In genomic region chr5:177369913-177370487, GRCh38 we compare ENCODE assay signal across 13 cellular contexts. TPM values are rescaled to one million over a fixed set of nuclear protein-coding genes. Genes with fewer than 3 reads are reported as not detected.
DNase-seq lines count a peak whose midpoint lies in the region; ATAC-seq and TF ChIP-seq lines count a peak whose summit lies in the region.
"Had no signal": no experiment of that assay in that cellular context is flagged by ENCODE, and none has a peak within 500 bp of the region (broad histone marks: within the 10 kb centered on the region; RNA-seq: fewer than 3 reads in every experiment).

No MANE protein-coding gene starts in this region.

- peaks cover 63% of the 10 kb centered on the region for H3K4me1 ChIP-seq in CD4-positive, CD25-positive, alpha-beta regulatory T cell (ENCODE audit: control insufficient read depth, insufficient read depth, low read length, poor library complexity, severe bottlenecking)
- H3K4me1 ChIP-seq in MM.1S (ENCODE audit: low read length) = peaks cover 35% of the 10 kb centered on the region
- H3K4me1 ChIP-seq in neural progenitor cell = peaks cover 19% of the 10 kb centered on the region
- H3K4me1 ChIP-seq in BE2C = peaks cover 7% of the 10 kb centered on the region

- H3K79me2 ChIP-seq in MM.1S (ENCODE audit: low read length) (no peaks in the 10 kb centered on the region), neural progenitor cell (ENCODE audit: low read depth) (no peaks in the 10 kb centered on the region)

- no peak for ATAC-seq in CD4-positive, CD25-positive, alpha-beta regulatory T cell (ENCODE audit: low read depth in 2 of 2)
- ATAC-seq in HG03354 (IDR thresholded peaks at IDR 0.05; ENCODE audit: poor library complexity, severe bottlenecking, unreplicated experiment) = no peak

- peak overlapping the region in 2 of 4 donors; percentile 50 to 78 for H3K4me3 Mint-ChIP-seq in CD4-positive, CD25-positive, alpha-beta regulatory T cell
- no peak overlapping the region for H3K4me3 Mint-ChIP-seq in dendritic cell treated with granulocyte-macrophage colony-stimulating factor and Interleukin-4, amounts not matched to agents 40 ng/mL and 50 ng/mL, for 4 days
- peak overlapping the region; percentile 72 for H3K4me3 Mint-ChIP-seq in neural progenitor cell

- peaks cover 14% of the 10 kb centered on the region for H3K36me3 Mint-ChIP-seq in CD4-positive, CD25-positive, alpha-beta regulatory T cell
- H3K36me3 Mint-ChIP-seq in dendritic cell treated with granulocyte-macrophage colony-stimulating factor and Interleukin-4, amounts not matched to agents 40 ng/mL and 50 ng/mL, for 4 days (ENCODE audit: low read depth) = peaks cover 100% of the 10 kb centered on the region
- H3K36me3 Mint-ChIP-seq in neural progenitor cell = peaks cover 2% of the 10 kb centered on the region

- no peaks in the 10 kb centered on the region for H3K27me3 Mint-ChIP-seq in CD4-positive, CD25-positive, alpha-beta regulatory T cell
- H3K27me3 Mint-ChIP-seq in dendritic cell treated with granulocyte-macrophage colony-stimulating factor and Interleukin-4, amounts not matched to agents 40 ng/mL and 50 ng/mL, for 4 days = no peaks in the 10 kb centered on the region
- H3K27me3 Mint-ChIP-seq in neural progenitor cell (ENCODE audit: insufficient read depth, low read depth) = peaks cover 13% of the 10 kb centered on the region
- H3K27me3 Mint-ChIP-seq: activated naive CD8-positive, alpha-beta T cell had no signal

- H3K4me3 ChIP-seq in CD4-positive, CD25-positive, alpha-beta regulatory T cell (ENCODE audit: low read depth, low read length) = no peak overlapping the region
- H3K4me3 ChIP-seq in MM.1S (ENCODE audit: low read length) (0 out of 2 replicates have a peak overlapping the region, but pooled peaks have one; percentile 54), neural progenitor cell (no peak overlapping the region), BE2C (ENCODE audit: low read depth, low read length) (no peak overlapping the region), lower leg skin (ENCODE audit: low read depth, poor library complexity, severe bottlenecking) (no peak overlapping the region)

- H2AFZ ChIP-seq in MM.1S (ENCODE audit: low read length) (no peak overlapping the region), neural progenitor cell (replicated peaks) (no peak overlapping the region)

- H3K4me1 Mint-ChIP-seq in CD4-positive, CD25-positive, alpha-beta regulatory T cell = peaks cover 10 to 76% (median 31%) of the 10 kb centered on the region in 4 donors
- peaks cover 59% of the 10 kb centered on the region for H3K4me1 Mint-ChIP-seq in dendritic cell treated with granulocyte-macrophage colony-stimulating factor and Interleukin-4, amounts not matched to agents 40 ng/mL and 50 ng/mL, for 4 days (ENCODE audit: low read depth)
- H3K4me1 Mint-ChIP-seq in neural progenitor cell = peaks cover 34% of the 10 kb centered on the region

- H3F3A ChIP-seq in MM.1S (ENCODE audit: insufficient read depth, low read length) (peaks cover 18% of the 10 kb centered on the region), neural progenitor cell (ENCODE audit: low read depth) (peaks cover 58% of the 10 kb centered on the region)

- H3K27me3 ChIP-seq in CD4-positive, CD25-positive, alpha-beta regulatory T cell (ENCODE audit: control insufficient read depth, insufficient read depth, low read length) = no peaks in the 10 kb centered on the region
- no peaks in the 10 kb centered on the region for H3K27me3 ChIP-seq in MM.1S (replicated peaks; ENCODE audit: insufficient read depth, low read length)
- H3K27me3 ChIP-seq in neural progenitor cell = peaks cover 18% of the 10 kb centered on the region
- no peaks in the 10 kb centered on the region for H3K27me3 ChIP-seq in BE2C
- H3K27me3 ChIP-seq: heart left ventricle had no signal

- no peak for DNase-seq in CD4-positive, CD25-positive, alpha-beta regulatory T cell
- DNase-seq in MM.1S (no peak), neural progenitor cell (ENCODE audit: low spot score) (no peak), BE2C (no peak), NCI-H226 (no peak), lower leg skin (ENCODE audit: low spot score in 2 of 2) (no peak)
- DNase-seq: GOT3 had no signal

- peak overlapping the region; percentile 20 to 51 (median 43) for H3K27ac Mint-ChIP-seq in CD4-positive, CD25-positive, alpha-beta regulatory T cell
- peak overlapping the region; percentile 16 for H3K27ac Mint-ChIP-seq in dendritic cell treated with granulocyte-macrophage colony-stimulating factor and Interleukin-4, amounts not matched to agents 40 ng/mL and 50 ng/mL, for 4 days
- H3K27ac Mint-ChIP-seq in neural progenitor cell = no peak overlapping the region

- no peak for TF ChIP-seq POLR2A in lower leg skin (IDR thresholded peaks at IDR 0.05)

- H3K9me2 ChIP-seq in MM.1S (replicated peaks; ENCODE audit: insufficient read depth, low read length) = no peaks in the 10 kb centered on the region

- 65% methylated on average over 7 of the region's 7 CpGs for WGBS in lower leg skin, 2 donors

- H3K9me3 Mint-ChIP-seq in CD4-positive, CD25-positive, alpha-beta regulatory T cell = no peaks in the 10 kb centered on the region
- no peaks in the 10 kb centered on the region for H3K9me3 Mint-ChIP-seq in dendritic cell treated with granulocyte-macrophage colony-stimulating factor and Interleukin-4, amounts not matched to agents 40 ng/mL and 50 ng/mL, for 4 days
- no peaks in the 10 kb centered on the region for H3K9me3 Mint-ChIP-seq in neural progenitor cell

- H3K4me2 ChIP-seq in MM.1S (ENCODE audit: low read depth, low read length) = peak overlapping the region; percentile 50
- H3K4me2 ChIP-seq in neural progenitor cell = no peak overlapping the region

- intact Hi-C loops in dendritic cell treated with granulocyte-macrophage colony-stimulating factor and Interleukin-4, amounts not matched to agents 40 ng/mL and 50 ng/mL, for 4 days (cut with micrococcal nuclease) = no loop called here
- intact Hi-C loops in lower leg skin (cut with DNase I; ENCODE audit: low total_unique reads) = no loop called here

- H3K9ac ChIP-seq in MM.1S (ENCODE audit: low read length) = 0 out of 2 replicates have a peak overlapping the region, but pooled peaks have one; percentile 13
- H3K9ac ChIP-seq in neural progenitor cell = no peak overlapping the region

- peak overlapping the region; percentile 43 for H3K27ac ChIP-seq in CD4-positive, CD25-positive, alpha-beta regulatory T cell (ENCODE audit: insufficient read depth, low read length, poor library complexity, severe bottlenecking)
- H3K27ac ChIP-seq in MM.1S (ENCODE audit: low read length) (peak overlapping the region; percentile 39; the same call in 1 of the 2 replicates), neural progenitor cell (no peak overlapping the region)

- TF ChIP-seq CTCF in MM.1S (IDR thresholded peaks at IDR 0.05; ENCODE audit: low read length) (no peak), neural progenitor cell (IDR thresholded peaks at IDR 0.05) (no peak), BE2C (IDR thresholded peaks at IDR 0.05; ENCODE audit: low read depth, low read length) (no peak), lower leg skin (IDR thresholded peaks at IDR 0.05) (no peak)

- H3K9me3 ChIP-seq in CD4-positive, CD25-positive, alpha-beta regulatory T cell (ENCODE audit: control insufficient read depth in 2 of 2, low read length in 2 of 2) = no peaks in the 10 kb centered on the region
- H3K9me3 ChIP-seq in MM.1S (replicated peaks; ENCODE audit: insufficient read depth, low read length) (no peaks in the 10 kb centered on the region), neural progenitor cell (ENCODE audit: low read depth) (no peaks in the 10 kb centered on the region), BE2C (no peaks in the 10 kb centered on the region)
- H3K9me3 ChIP-seq: heart left ventricle had no signal

- no peaks in the 10 kb centered on the region for H4K20me1 ChIP-seq in MM.1S (ENCODE audit: insufficient read depth, low read length)
- no peaks in the 10 kb centered on the region for H4K20me1 ChIP-seq in neural progenitor cell (ENCODE audit: low read depth)

- H3K36me3 ChIP-seq in CD4-positive, CD25-positive, alpha-beta regulatory T cell (ENCODE audit: control insufficient read depth, insufficient read depth, low read length) = peaks cover 50% of the 10 kb centered on the region
- H3K36me3 ChIP-seq in MM.1S (replicated peaks; ENCODE audit: insufficient read depth, low read length) (no peaks in the 10 kb centered on the region), neural progenitor cell (no peaks in the 10 kb centered on the region), BE2C (no peaks in the 10 kb centered on the region)

RNA-seq across cellular contexts. Expression of gene RGS14, which starts 12.3 kb away (rescaled TPM):
- 93.3 TPM for total RNA-seq in CD4-positive, CD25-positive, alpha-beta regulatory T cell
- polyA plus RNA-seq in CD4-positive, CD25-positive, alpha-beta regulatory T cell = 10 to 100 TPM; 40.1 to 59.8 (median 52.7) TPM
- total RNA-seq in neural progenitor cell (ENCODE audit: low replicate concordance) (3.2 and 19.0 TPM in 2 replicates), lower leg skin (10 to 100 TPM; 28.6 to 38.3 (median 37.2) TPM)
- polyA plus RNA-seq in BE2C (2012; ENCODE audit: insufficient read depth, insufficient read length, low read depth) = 11.1 TPM

RNA-seq across cellular contexts. Expression of gene SLC34A1, which starts 14.2 kb away (rescaled TPM):
- 0.20 TPM for total RNA-seq in CD4-positive, CD25-positive, alpha-beta regulatory T cell
- not detected for polyA plus RNA-seq in CD4-positive, CD25-positive, alpha-beta regulatory T cell
- total RNA-seq in neural progenitor cell (ENCODE audit: low replicate concordance) = not detected in 2 replicates
- not detected for polyA plus RNA-seq in BE2C (2012; ENCODE audit: insufficient read depth, insufficient read length, low read depth)
- total RNA-seq in lower leg skin = under 1 TPM in 2 of 4 donors, not detected in 2; 0.12 to 0.39 TPM
- total RNA-seq: heart left ventricle, urinary bladder had no signal
- polyA plus RNA-seq: BJ, heart left ventricle had no signal

RNA-seq across cellular contexts. Expression of gene LMAN2, which starts 18.5 kb away (rescaled TPM):
- 77.9 TPM for total RNA-seq in CD4-positive, CD25-positive, alpha-beta regulatory T cell
- polyA plus RNA-seq in CD4-positive, CD25-positive, alpha-beta regulatory T cell = 100 to 1,000 TPM; 227 to 289 (median 240) TPM
- total RNA-seq in neural progenitor cell (ENCODE audit: low replicate concordance) (96.5 and 116 TPM in 2 replicates), lower leg skin (100 to 1,000 TPM; 139 to 191 (median 166) TPM)
- 463 TPM for polyA plus RNA-seq in BE2C (2012; ENCODE audit: insufficient read depth, insufficient read length, low read depth)

RNA-seq across cellular contexts. Expression of gene PFN3, which starts 30.5 kb away (rescaled TPM):
- not detected for total RNA-seq in CD4-positive, CD25-positive, alpha-beta regulatory T cell
- polyA plus RNA-seq in CD4-positive, CD25-positive, alpha-beta regulatory T cell = not detected
- total RNA-seq in neural progenitor cell (ENCODE audit: low replicate concordance) (not detected in 2 replicates), lower leg skin (not detected)
- not detected for polyA plus RNA-seq in BE2C (2012; ENCODE audit: insufficient read depth, insufficient read length, low read depth)
- total RNA-seq: heart left ventricle, urinary bladder had no signal
- polyA plus RNA-seq: BJ, heart left ventricle, urinary bladder had no signal

RNA-seq across cellular contexts. Expression of gene F12, which starts 39.4 kb away (rescaled TPM):
- 0.35 TPM for total RNA-seq in CD4-positive, CD25-positive, alpha-beta regulatory T cell
- under 1 TPM in 3 of 4 donors, not detected in 1; 0.16 to 0.94 (median 0.20) TPM for polyA plus RNA-seq in CD4-positive, CD25-positive, alpha-beta regulatory T cell
- total RNA-seq in neural progenitor cell (ENCODE audit: low replicate concordance) (2.0 TPM in 1 of 2 replicates, not detected in the other), lower leg skin (10 to 100 TPM in 2 of 4 donors, 1 to 10 TPM in 2; 1.9 to 14.5 (median 10.1) TPM)
- 68.2 TPM for polyA plus RNA-seq in BE2C (2012; ENCODE audit: insufficient read depth, insufficient read length, low read depth)
- total RNA-seq: urinary bladder had no signal
